In genomic region chr1:150976879-150977694, GRCh38 we compare ENCODE assay signal across 8 cellular contexts. TPM values are rescaled to one million over a fixed set of nuclear protein-coding genes. Genes with fewer than 3 reads are reported as not detected.
DNase-seq lines count a peak whose midpoint lies in the region; ATAC-seq and TF ChIP-seq lines count a peak whose summit lies in the region.

No MANE protein-coding gene starts in this region.

- H3K27ac Mint-ChIP-seq in endothelial cell (ENCODE audit: unreplicated experiment), result peak overlapping the region; percentile 72

- peaks cover 59% of the 10 kb centered on the region for H3K4me1 ChIP-seq in DOHH2 (ENCODE audit: control insufficient read depth, low read length)
- peaks cover 38% of the 10 kb centered on the region for H3K4me1 ChIP-seq in NT2/D1 (ENCODE audit: insufficient read depth, insufficient read length)

- H3K9me3 Mint-ChIP-seq in endothelial cell (ENCODE audit: unreplicated experiment), result no peaks in the 10 kb centered on the region

- ATAC-seq in GM19467 (IDR thresholded peaks at IDR 0.05; ENCODE audit: unreplicated experiment) (no peak), GM21576 (IDR thresholded peaks at IDR 0.05; ENCODE audit: unreplicated experiment) (no peak)

- H3K79me2 ChIP-seq in DOHH2 (ENCODE audit: control insufficient read depth, low read length), result peaks cover 34% of the 10 kb centered on the region

- no peak for DNase-seq in NT2/D1 (ENCODE audit: low read depth, low spot score)
- DNase-seq in activated CD8-positive, alpha-beta memory T cell treated with anti-CD3 and anti-CD28 coated beads for 4 hours (ENCODE audit: low read depth in 2 of 2), result peak; percentile 48 to 54
- peak; percentile 51 for DNase-seq in endothelial cell (ENCODE audit: low spot score)
- DNase-seq in myocyte (ENCODE audit: low read depth), result peak; percentile 91
- peak; percentile 47 for DNase-seq in stimulated activated CD8-positive, alpha-beta memory T cell treated with anti-CD3 and anti-CD28 coated beads, Interleukin-7, amount 100 ng/mL, for 24 hours (ENCODE audit: low read depth)

- H3K9ac ChIP-seq in NT2/D1 (ENCODE audit: insufficient read length, low read depth), result peak overlapping the region; percentile 21

- peak overlapping the region; percentile 65 for H3K4me2 ChIP-seq in DOHH2 (ENCODE audit: low read length)

- peaks cover 41% of the 10 kb centered on the region for H3K4me1 Mint-ChIP-seq in endothelial cell (ENCODE audit: unreplicated experiment)

- peaks cover 6% of the 10 kb centered on the region for H3K36me3 Mint-ChIP-seq in endothelial cell (ENCODE audit: low read depth, unreplicated experiment)

- H4K20me1 ChIP-seq in DOHH2 (ENCODE audit: control insufficient read depth, insufficient read depth, low read depth, low read length), result no peaks in the 10 kb centered on the region

- TF ChIP-seq CTCF in DOHH2 (IDR thresholded peaks at IDR 0.05; ENCODE audit: low read depth, low read length, poor library complexity, severe bottlenecking) (no peak), endothelial cell (IDR thresholded peaks at IDR 0.05; ENCODE audit: unreplicated experiment) (no peak)

- H3K9me2 ChIP-seq in DOHH2 (replicated peaks; ENCODE audit: control insufficient read depth, low read length), result no peaks in the 10 kb centered on the region

- peak overlapping the region; percentile 65 for H3K4me3 ChIP-seq in DOHH2 (ENCODE audit: low read length)
- peak overlapping the region; percentile 18 for H3K4me3 ChIP-seq in NT2/D1 (ENCODE audit: insufficient read length, low read depth)

- H3F3A ChIP-seq in DOHH2 (ENCODE audit: control insufficient read depth, insufficient read depth), result peaks cover 9% of the 10 kb centered on the region

- H3K9me3 ChIP-seq in DOHH2 (ENCODE audit: control insufficient read depth, insufficient read depth, low read length) (no peaks in the 10 kb centered on the region), NT2/D1 (ENCODE audit: insufficient read depth, low read length) (no peaks in the 10 kb centered on the region)

- H3K27me3 Mint-ChIP-seq in endothelial cell (ENCODE audit: unreplicated experiment), result peaks cover 23% of the 10 kb centered on the region

- H3K27me3 ChIP-seq in DOHH2 (ENCODE audit: control insufficient read depth, low read length) (no peaks in the 10 kb centered on the region), NT2/D1 (ENCODE audit: insufficient read depth, insufficient read length) (peaks cover 3% of the 10 kb centered on the region)

- peak overlapping the region; percentile 89 for H3K4me3 Mint-ChIP-seq in endothelial cell (ENCODE audit: unreplicated experiment)

- H3K27ac ChIP-seq in DOHH2 (ENCODE audit: low read depth, low read length), result no peak overlapping the region

- H3K36me3 ChIP-seq in DOHH2 (ENCODE audit: control insufficient read depth, low read length), result peaks cover 20% of the 10 kb centered on the region
- H3K36me3 ChIP-seq in NT2/D1 (ENCODE audit: insufficient read depth, insufficient read length, low read length), result no peaks in the 10 kb centered on the region

RNA-seq across cellular contexts. Expression of gene CERS2, which starts 2.5 kb away (rescaled TPM):
- total RNA-seq in endothelial cell (ENCODE audit: unreplicated experiment) (186 TPM), myocyte (55.2 and 58.3 TPM in 2 replicates)
- polyA plus RNA-seq in myocyte (2012), result 133 TPM

RNA-seq across cellular contexts. Expression of gene ANXA9, which starts 5.0 kb away (rescaled TPM):
- total RNA-seq in endothelial cell (ENCODE audit: unreplicated experiment) (not detected), myocyte (not detected in 2 replicates)
- polyA plus RNA-seq in myocyte (2012), result 1.1 TPM

RNA-seq across cellular contexts. Expression of gene MINDY1, which starts 29.6 kb away (rescaled TPM):
- 11.2 TPM for total RNA-seq in endothelial cell (ENCODE audit: unreplicated experiment)
- total RNA-seq in myocyte, result 23.6 and 39.6 TPM in 2 replicates
- polyA plus RNA-seq in myocyte (2012), result 13.9 TPM

RNA-seq across cellular contexts. Expression of gene PRUNE1, which starts 31.2 kb away (rescaled TPM):
- total RNA-seq in endothelial cell (ENCODE audit: unreplicated experiment) (16.7 TPM), myocyte (25.9 and 47.5 TPM in 2 replicates)
- 28.7 TPM for polyA plus RNA-seq in myocyte (2012)

RNA-seq across cellular contexts. Expression of gene SETDB1, which starts 50.9 kb away (rescaled TPM):
- total RNA-seq in endothelial cell (ENCODE audit: unreplicated experiment), result 50.6 TPM
- 42.9 and 48.3 TPM in 2 replicates for total RNA-seq in myocyte
- 30.8 TPM for polyA plus RNA-seq in myocyte (2012)
